24 cellular contexts compared by ENCODE assay signal in genomic region chr5:167096816-167097215, GRCh38.
"Had no signal": no experiment of that assay in that cellular context is flagged by ENCODE, and none has a peak within 500 bp of the region (broad histone marks: within the 10 kb centered on the region; RNA-seq: fewer than 3 reads in every experiment).

No MANE protein-coding gene starts in this region.

- H3K27me3 ChIP-seq: ascending aorta, esophagus muscularis mucosa, ovary, right lobe of liver, stomach had no signal

- H3K4me3 ChIP-seq: ascending aorta, esophagus muscularis mucosa, left ventricle myocardium inferior, ovary, psoas muscle, right lobe of liver, stomach had no signal

- DNase-seq: activated CD4-positive, alpha-beta T cell treated with anti-CD3 and anti-CD28 coated beads, Interleukin-2, amount 10 ng/mL, durations not matched to agents 7 days and 5 days; activated CD8-positive, alpha-beta memory T cell treated with anti-CD3 and anti-CD28 coated beads, Interleukin-2, amount 50 U/mL, for 4 hours; activated CD8-positive, alpha-beta T cell treated with anti-CD3 and anti-CD28 coated beads, Interleukin-2, amount 10 ng/mL, durations not matched to agents 7 days and 5 days; activated effector memory CD4-positive, alpha-beta T cell treated with anti-CD3 and anti-CD28 coated beads, Interleukin-2, amount 50 U/mL, for 16 hours; activated naive CD4-positive, alpha-beta T cell treated with anti-CD3 and anti-CD28 coated beads, Interleukin-2, amount 50 U/mL, for 16 hours; activated T-cell treated with anti-CD3 and anti-CD28 coated beads, Interleukin-2, amount 50 U/mL, for 48 hours; dermis blood vessel endothelial cell; effector memory CD4-positive, alpha-beta T cell; foreskin fibroblast; glutamatergic neuron; hypothalamus; left ventricle myocardium inferior; naive thymus-derived CD4-positive, alpha-beta T cell; ovary; psoas muscle; right lobe of liver; small intestine; stimulated activated CD4-positive, alpha-beta T cell treated with anti-CD3 and anti-CD28 coated beads, Interleukin-4, amount 100 ng/mL, for 1 hour; stomach had no signal

- H3K27me3 Mint-ChIP-seq: activated CD4-positive, alpha-beta T cell treated with anti-CD3 and anti-CD28 coated beads, Interleukin-2, amount 10 ng/mL, durations not matched to agents 7 days and 5 days; memory B cell; naive thymus-derived CD4-positive, alpha-beta T cell; type B pancreatic cell had no signal

- H3K36me3 ChIP-seq: ascending aorta, esophagus muscularis mucosa, left ventricle myocardium inferior, ovary, right lobe of liver, stomach had no signal

- FAIRE-seq: endothelial cell of umbilical vein, small intestine had no signal

- H3K27ac Mint-ChIP-seq: activated CD4-positive, alpha-beta T cell treated with anti-CD3 and anti-CD28 coated beads, Interleukin-2, amount 10 ng/mL, durations not matched to agents 7 days and 5 days; activated CD8-positive, alpha-beta T cell treated with anti-CD3 and anti-CD28 coated beads, Interleukin-2, amount 10 ng/mL, durations not matched to agents 7 days and 5 days; memory B cell; naive thymus-derived CD4-positive, alpha-beta T cell; type B pancreatic cell had no signal

- H3K9me3 ChIP-seq: ascending aorta, esophagus muscularis mucosa, left ventricle myocardium inferior, ovary, psoas muscle, right lobe of liver, stomach had no signal

- ATAC-seq: activated CD8-positive, alpha-beta T cell treated with anti-CD3 and anti-CD28 coated beads, Interleukin-2, amount 10 ng/mL, durations not matched to agents 7 days and 5 days; naive thymus-derived CD4-positive, alpha-beta T cell; psoas muscle; right lobe of liver had no signal

- H3K4me1 ChIP-seq: ascending aorta, esophagus muscularis mucosa, left ventricle myocardium inferior, psoas muscle, right lobe of liver, stomach had no signal

- H3K4me3 Mint-ChIP-seq: activated CD4-positive, alpha-beta T cell treated with anti-CD3 and anti-CD28 coated beads, Interleukin-2, amount 10 ng/mL, durations not matched to agents 7 days and 5 days; activated CD8-positive, alpha-beta T cell treated with anti-CD3 and anti-CD28 coated beads, Interleukin-2, amount 10 ng/mL, durations not matched to agents 7 days and 5 days; memory B cell; naive thymus-derived CD4-positive, alpha-beta T cell; type B pancreatic cell had no signal

- H3K27ac ChIP-seq: ascending aorta, esophagus muscularis mucosa, left ventricle myocardium inferior, ovary, psoas muscle, right lobe of liver, stomach had no signal

- H3K36me3 Mint-ChIP-seq: memory B cell; naive thymus-derived CD4-positive, alpha-beta T cell; type B pancreatic cell had no signal

- H3K4me1 Mint-ChIP-seq: activated CD4-positive, alpha-beta T cell treated with anti-CD3 and anti-CD28 coated beads, Interleukin-2, amount 10 ng/mL, durations not matched to agents 7 days and 5 days; memory B cell; naive thymus-derived CD4-positive, alpha-beta T cell had no signal
